In the genomic region with DNA sequence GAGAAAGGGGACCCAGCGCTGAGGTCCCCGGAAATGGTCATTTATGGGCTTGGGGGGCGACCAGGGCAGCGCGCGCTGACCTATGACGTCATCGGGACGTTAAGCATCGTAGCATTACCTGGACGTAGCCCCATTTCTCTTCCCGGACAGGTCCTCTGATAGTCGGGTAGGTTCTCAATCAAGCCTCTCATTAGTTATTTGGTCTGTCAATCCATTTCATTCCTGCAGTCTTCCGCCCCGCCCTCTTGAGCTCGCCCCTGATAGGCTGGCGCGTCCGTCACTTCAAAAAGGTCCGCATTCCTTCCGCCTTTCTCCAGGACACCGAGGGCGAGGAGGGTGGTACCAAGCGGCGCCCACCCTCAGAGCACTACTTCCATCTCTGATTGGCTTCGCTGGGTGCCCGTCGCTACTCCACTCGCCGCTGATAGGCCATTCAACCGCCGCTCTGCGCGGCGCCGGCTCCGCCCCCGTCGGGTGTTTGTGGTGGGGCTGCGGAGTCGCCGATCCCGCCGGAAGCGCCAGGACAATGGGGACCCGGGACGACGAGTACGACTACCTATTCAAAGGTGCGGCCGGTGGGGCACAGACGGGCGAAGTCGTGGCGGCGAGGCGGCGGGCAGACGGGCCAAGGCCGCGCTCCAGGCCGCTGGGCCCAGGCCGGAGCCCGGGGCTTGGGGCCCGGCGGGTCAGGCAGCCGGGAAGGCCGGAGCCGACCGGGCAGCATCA, we compare ENCODE assay signal across 8 cellular contexts. TPM values are rescaled to one million over a fixed set of nuclear protein-coding genes. Genes with fewer than 3 reads are reported as not detected.
DNase-seq lines count a peak whose midpoint lies in the region; ATAC-seq, FAIRE-seq and TF ChIP-seq lines count a peak whose summit lies in the region.

A gene (plus strand): TSS at position 470 of the 726 bp plus-strand sequence. CDS start 57 bp downstream, at position 527.

- DNase-seq in NCI-H2029 (lab: John Stamatoyannopoulos, UW) (peak; percentile 99), T-helper 22 cell (ENCODE audit: low read depth) (peak; percentile 98), astrocyte (ENCODE audit: low read depth) (peak; percentile 100), right cardiac atrium (peak; percentile 99 to 100 (median 100)), pulmonary artery endothelial cell (ENCODE audit: low read depth, low spot score) (peak; percentile 99), uterus (peak; percentile 100)

- H4K20me1 ChIP-seq in astrocyte (ENCODE audit: insufficient read depth, low read length), result peaks cover 41% of the 10 kb centered on the region

- peaks cover 3% of the 10 kb centered on the region for H3K9me3 Mint-ChIP-seq in astrocyte (ENCODE audit: unreplicated experiment)

- H3K9ac ChIP-seq in astrocyte (ENCODE audit: low read length), result peak within 1 kb of the TSS; percentile 99

- H3K9me3 ChIP-seq in astrocyte (ENCODE audit: insufficient read depth, low read depth, low read length) (no peaks in the 10 kb centered on the region), right cardiac atrium (ENCODE audit: control insufficient read depth, low read length) (no peaks in the 10 kb centered on the region), uterus (no peaks in the 10 kb centered on the region)

- H3K4me3 ChIP-seq in astrocyte (ENCODE audit: insufficient read depth, low read depth, low read length), result peak within 1 kb of the TSS; percentile 75
- H3K4me3 ChIP-seq in right cardiac atrium (ENCODE audit: low read length), result peak within 1 kb of the TSS; percentile 97
- peak within 1 kb of the TSS; percentile 67 to 100 for H3K4me3 ChIP-seq in uterus

- H3K27ac Mint-ChIP-seq in astrocyte (ENCODE audit: unreplicated experiment), result peak within 1 kb of the TSS; percentile 90

- intact Hi-C loops in right cardiac atrium (cut with DNase I), result loop anchor here in 1 of 4 donors (5.0 kb wide), 1 partner anchor 33 kb away; no protein-coding TSS in a partner anchor
- intact Hi-C loops in uterus (cut with DNase I; ENCODE audit: low total_unique reads), result no loop called here

- peaks cover 16% of the 10 kb centered on the region for H3K36me3 Mint-ChIP-seq in astrocyte (ENCODE audit: low read depth, unreplicated experiment)

- FAIRE-seq in astrocyte (lab: Jason Lieb, UNC), result peak; percentile 94

- H3K4me1 Mint-ChIP-seq in astrocyte (ENCODE audit: low read depth, unreplicated experiment), result peaks cover 10% of the 10 kb centered on the region

- peak; percentile 82 for ATAC-seq in GM18505 (IDR thresholded peaks at IDR 0.05; ENCODE audit: unreplicated experiment)
- ATAC-seq in HG02973 (IDR thresholded peaks at IDR 0.05; ENCODE audit: unreplicated experiment), result peak; percentile 89
- ATAC-seq in right cardiac atrium, result peak; percentile 91 to 96

- no peaks in the 10 kb centered on the region for H3K27me3 Mint-ChIP-seq in astrocyte (ENCODE audit: low read depth, unreplicated experiment)

- H3K36me3 ChIP-seq in astrocyte (ENCODE audit: insufficient read depth, low read length) (no peaks in the 10 kb centered on the region), uterus (no peaks in the 10 kb centered on the region)

- peak within 1 kb of the TSS; percentile 64 for H2AFZ ChIP-seq in astrocyte (ENCODE audit: low read depth, low read length)

- peak within 1 kb of the TSS; percentile 93 for H3K4me3 Mint-ChIP-seq in astrocyte (ENCODE audit: unreplicated experiment)

- TF ChIP-seq CTCF in astrocyte (IDR thresholded peaks at IDR 0.05; ENCODE audit: insufficient read depth, low read depth, low read length) (no peak), uterus (IDR thresholded peaks at IDR 0.05) (no peak)

- under 1% methylated on average over 70 of the region's 70 CpGs for WGBS in right cardiac atrium

- H3K27me3 ChIP-seq in astrocyte (ENCODE audit: insufficient read depth, low read length) (no peaks in the 10 kb centered on the region), right cardiac atrium (ENCODE audit: control insufficient read depth, insufficient read depth) (no peaks in the 10 kb centered on the region), uterus (no peaks in the 10 kb centered on the region)

- peak; percentile 71 for TF ChIP-seq POLR2A in GM18505 (IDR thresholded peaks at IDR 0.05; ENCODE audit: borderline replicate concordance, extremely low read depth, insufficient read depth, insufficient read length)
- TF ChIP-seq POLR2A in uterus (IDR thresholded peaks at IDR 0.05), result peak; percentile 41 to 83

- peak within 1 kb of the TSS; percentile 82 for H3K4me2 ChIP-seq in astrocyte (ENCODE audit: low read length)

- H3K4me1 ChIP-seq in astrocyte (ENCODE audit: insufficient read depth, low read length), result peaks cover 10% of the 10 kb centered on the region
- peaks cover 24% of the 10 kb centered on the region for H3K4me1 ChIP-seq in right cardiac atrium (ENCODE audit: control insufficient read depth, insufficient read depth, low read length)
- peaks cover 0 to 17% of the 10 kb centered on the region in 2 donors for H3K4me1 ChIP-seq in uterus

- H3K79me2 ChIP-seq in astrocyte (ENCODE audit: insufficient read depth, low read length), result peaks cover 45% of the 10 kb centered on the region

- peak within 1 kb of the TSS; percentile 97 for H3K27ac ChIP-seq in astrocyte (ENCODE audit: low read depth, low read length)
- peak within 1 kb of the TSS; percentile 100 for H3K27ac ChIP-seq in right cardiac atrium (ENCODE audit: low read length)
- H3K27ac ChIP-seq in uterus, result peak within 1 kb of the TSS; percentile 100

RNA-seq across cellular contexts. Expression of the gene that starts here (rescaled TPM):
- total RNA-seq in astrocyte (85.2 and 89.1 TPM in 2 replicates), right cardiac atrium (100 to 1,000 TPM; 145 to 201 (median 158) TPM), pulmonary artery endothelial cell (38.4 and 51.9 TPM in 2 replicates), uterus (10 to 100 TPM; 17.4 to 95.8 (median 60.1) TPM)
- polyA plus RNA-seq in right cardiac atrium, result 157 TPM

Comparison
In these comparisons a context has a peak if more than half of its experiments do, and no peak if none do; other contexts are left out.
1. Peak in every context shown above with its lines: DNase-seq, ATAC-seq, H3K4me3 ChIP-seq and H3K27ac ChIP-seq.